Comparison of ENCODE assay signal across 10 cellular contexts in genomic region chr1:203166192-203166940, GRCh38. TPM values are rescaled to one million over a fixed set of nuclear protein-coding genes. Genes with fewer than 3 reads are reported as not detected.
DNase-seq lines count a peak whose midpoint lies in the region; ATAC-seq, FAIRE-seq and TF ChIP-seq lines count a peak whose summit lies in the region.
"Had no signal": no experiment of that assay in that cellular context is flagged by ENCODE, and none has a peak within 500 bp of the region (broad histone marks: within the 10 kb centered on the region; RNA-seq: fewer than 3 reads in every experiment).

No MANE protein-coding gene starts in this region.

- in situ Hi-C loops in T47D (cut with HindIII; ENCODE audit: low pct_unique_long_range_greater_than_20kb, low sequenced_read_pairs), result no loop called here

- FAIRE-seq in kidney (lab: Jason Lieb, UNC), result no peak
- no peak for FAIRE-seq in D721Med (lab: Jason Lieb, UNC)

- intact Hi-C loops in breast epithelium (cut with DNase I; ENCODE audit: low total_unique reads) (no loop called here), kidney (cut with DNase I) (no loop called here)

- H3K4me3 ChIP-seq in breast epithelium (no peak overlapping the region), RWPE2 (ENCODE audit: severe bottlenecking) (no peak overlapping the region), kidney (ENCODE audit: low read length in 2 of 2) (no peak overlapping the region)

- no peaks in the 10 kb centered on the region for H3K9me3 ChIP-seq in breast epithelium
- no peaks in the 10 kb centered on the region for H3K9me3 ChIP-seq in RWPE2 (ENCODE audit: severe bottlenecking)
- H3K9me3 ChIP-seq in kidney (ENCODE audit: control insufficient read depth in 1 of 2, low read length in 2 of 2), result no peaks in the 10 kb centered on the region

- no peaks in the 10 kb centered on the region for H3K4me1 ChIP-seq in breast epithelium
- no peaks in the 10 kb centered on the region for H3K4me1 ChIP-seq in RWPE2 (ENCODE audit: insufficient read depth, poor library complexity, severe bottlenecking)
- no peaks in the 10 kb centered on the region for H3K4me1 ChIP-seq in kidney (ENCODE audit: control insufficient read depth in 1 of 2, insufficient read depth in 1 of 2, low read depth in 1 of 2, low read length in 2 of 2)

- H3K27ac ChIP-seq in breast epithelium (no peak overlapping the region), RWPE2 (ENCODE audit: poor library complexity, severe bottlenecking) (no peak overlapping the region), kidney (ENCODE audit: low read depth in 2 of 2, low read length in 2 of 2) (no peak overlapping the region)

- H3K9ac ChIP-seq in kidney (ENCODE audit: low read length in 2 of 2), result no peak overlapping the region

- TF ChIP-seq POLR2A in breast epithelium (IDR thresholded peaks at IDR 0.05), result no peak

- H3K27me3 ChIP-seq in breast epithelium (no peaks in the 10 kb centered on the region), RWPE2 (ENCODE audit: insufficient read depth, poor library complexity, severe bottlenecking) (no peaks in the 10 kb centered on the region)

- peak; percentile 80 to 83 for DNase-seq in T47D (ENCODE audit: low read depth in 1 of 2, low spot score in 1 of 2)
- DNase-seq in breast epithelium (ENCODE audit: low spot score in 2 of 2), result no peak
- no peak for DNase-seq in RWPE2 (ENCODE audit: low spot score)
- DNase-seq in kidney, result peak; percentile 66
- DNase-seq in ureter (ENCODE audit: low spot score), result peak; percentile 58
- no peak for DNase-seq in D721Med (ENCODE audit: insufficient read length, low spot score)
- no peak for DNase-seq in NCI-H1417 treated with DMSO at 0.1 percent for 48 hours (lab: John Stamatoyannopoulos, UW)
- DNase-seq: activated T-cell treated with anti-CD3 and anti-CD28 coated beads, Interleukin-2, amount 50 U/mL, for 24 hours; NCI-H2227 treated with DMSO at 0.1 percent for 48 hours had no signal

- ATAC-seq in RWPE2 (ENCODE audit: low read depth) (peak; percentile 54; the same call in 2 of the 3 replicates), HG03439 (IDR thresholded peaks at IDR 0.05; ENCODE audit: unreplicated experiment) (no peak)

- H3K36me3 ChIP-seq in breast epithelium (no peaks in the 10 kb centered on the region), RWPE2 (ENCODE audit: low read depth) (no peaks in the 10 kb centered on the region), kidney (ENCODE audit: control insufficient read depth in 1 of 2, insufficient read depth in 2 of 2, low read length in 2 of 2) (no peaks in the 10 kb centered on the region)

- TF ChIP-seq CTCF in breast epithelium (IDR thresholded peaks at IDR 0.05) (no peak), RWPE2 (IDR thresholded peaks at IDR 0.05; ENCODE audit: poor library complexity, severe bottlenecking) (no peak), kidney (IDR thresholded peaks at IDR 0.05; ENCODE audit: borderline replicate concordance, extremely low read depth, insufficient read depth) (peak; percentile 35), D721Med (IDR thresholded peaks at IDR 0.05; ENCODE audit: insufficient read depth, missing control alignments) (no peak)

RNA-seq across cellular contexts. Expression of gene MYBPH, which starts 9.3 kb away (rescaled TPM):
- total RNA-seq in breast epithelium, result under 1 TPM in 1 of 3 donors, not detected in 2; 0.66 TPM
- total RNA-seq in kidney, result not detected
- 2.3 TPM for polyA plus RNA-seq in kidney (ENCODE audit: insufficient read depth, low read depth, low replicate concordance)
- total RNA-seq in ureter, result not detected

RNA-seq across cellular contexts. Expression of gene CHI3L1, which starts 20.1 kb away (rescaled TPM):
- total RNA-seq in breast epithelium (100 to 1,000 TPM in 2 of 3 donors, 10 to 100 TPM in 1; 14.2 to 638 (median 426) TPM), kidney (49.5 TPM), ureter (8.8 TPM)
- 96.6 TPM for polyA plus RNA-seq in kidney (ENCODE audit: insufficient read depth, low read depth, low replicate concordance)

RNA-seq across cellular contexts. Expression of gene ADORA1, which starts 38.8 kb away (rescaled TPM):
- total RNA-seq in breast epithelium, result 10 to 100 TPM in 1 of 3 donors, 1 to 10 TPM in 1, under 1 TPM in 1; 0.64 to 14.5 (median 5.2) TPM
- 4.9 TPM for total RNA-seq in kidney
- polyA plus RNA-seq in kidney (ENCODE audit: insufficient read depth, low read depth, low replicate concordance), result 21.2 TPM
- 1.5 TPM for total RNA-seq in ureter

Comparison
In these comparisons a context has a peak if more than half of its experiments do, and no peak if none do; other contexts are left out.
1. DNase-seq: peak in T47D (2 of 2), kidney (single experiment) and ureter (single experiment); none in breast epithelium (0 of 2), RWPE2 (single experiment), D721Med (single experiment) and NCI-H1417 treated with DMSO at 0.1 percent for 48 hours (single experiment).